Comparison of ENCODE assay signal across 1 cellular context in genomic region chr4:83071116-83071515, GRCh38.
TF ChIP-seq lines count a peak whose summit lies in the region.

No MANE protein-coding gene starts in this region.

TF ChIP-seq in A549, 52 proteins besides CTCF, POLR2A, EP300 and RAD21 (continued from another document):
- TF ChIP-seq, protein P1, sequence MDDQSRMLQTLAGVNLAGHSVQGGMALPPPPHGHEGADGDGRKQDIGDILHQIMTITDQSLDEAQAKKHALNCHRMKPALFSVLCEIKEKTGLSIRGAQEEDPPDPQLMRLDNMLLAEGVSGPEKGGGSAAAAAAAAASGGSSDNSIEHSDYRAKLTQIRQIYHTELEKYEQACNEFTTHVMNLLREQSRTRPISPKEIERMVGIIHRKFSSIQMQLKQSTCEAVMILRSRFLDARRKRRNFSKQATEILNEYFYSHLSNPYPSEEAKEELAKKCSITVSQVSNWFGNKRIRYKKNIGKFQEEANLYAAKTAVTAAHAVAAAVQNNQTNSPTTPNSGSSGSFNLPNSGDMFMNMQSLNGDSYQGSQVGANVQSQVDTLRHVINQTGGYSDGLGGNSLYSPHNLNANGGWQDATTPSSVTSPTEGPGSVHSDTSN (IDR thresholded peaks at IDR 0.05), result no peak
- TF ChIP-seq, protein P2, sequence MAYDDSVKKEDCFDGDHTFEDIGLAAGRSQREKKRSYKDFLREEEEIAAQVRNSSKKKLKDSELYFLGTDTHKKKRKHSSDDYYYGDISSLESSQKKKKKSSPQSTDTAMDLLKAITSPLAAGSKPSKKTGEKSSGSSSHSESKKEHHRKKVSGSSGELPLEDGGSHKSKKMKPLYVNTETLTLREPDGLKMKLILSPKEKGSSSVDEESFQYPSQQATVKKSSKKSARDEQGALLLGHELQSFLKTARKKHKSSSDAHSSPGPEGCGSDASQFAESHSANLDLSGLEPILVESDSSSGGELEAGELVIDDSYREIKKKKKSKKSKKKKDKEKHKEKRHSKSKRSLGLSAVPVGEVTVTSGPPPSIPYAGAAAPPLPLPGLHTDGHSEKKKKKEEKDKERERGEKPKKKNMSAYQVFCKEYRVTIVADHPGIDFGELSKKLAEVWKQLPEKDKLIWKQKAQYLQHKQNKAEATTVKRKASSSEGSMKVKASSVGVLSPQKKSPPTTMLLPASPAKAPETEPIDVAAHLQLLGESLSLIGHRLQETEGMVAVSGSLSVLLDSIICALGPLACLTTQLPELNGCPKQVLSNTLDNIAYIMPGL (CRISPR knock-in tag; IDR thresholded peaks at IDR 0.05; ENCODE audit: borderline replicate concordance), result no peak
- no peak for TF ChIP-seq RNF2 (IDR thresholded peaks at IDR 0.05; ENCODE audit: borderline replicate concordance, low read depth)
- no peak for TF ChIP-seq POLR2AphosphoS2 (conservative IDR thresholded peaks at IDR 0.05; ENCODE audit: low read length)
- TF ChIP-seq TP53 (CRISPR knock-in tag; IDR thresholded peaks at IDR 0.05), result no peak
